16 cellular contexts compared by ENCODE assay signal in genomic region chr15:79635149-79635771, GRCh38.
DNase-seq lines count a peak whose midpoint lies in the region; TF ChIP-seq lines count a peak whose summit lies in the region.
"Had no signal": no experiment of that assay in that cellular context is flagged by ENCODE, and none has a peak within 500 bp of the region (broad histone marks: within the 10 kb centered on the region; RNA-seq: fewer than 3 reads in every experiment).

No MANE protein-coding gene starts in this region.

- H3K9me2 ChIP-seq in hepatocyte (replicated peaks; ENCODE audit: insufficient read depth) (no peaks in the 10 kb centered on the region), neural cell (ENCODE audit: insufficient read depth, low read length) (no peaks in the 10 kb centered on the region)

- POLR2A ChIA-PET in Caco-2 (lab: Charles Lee), result no interaction called here

- H3K4me2 ChIP-seq in hepatocyte (peak overlapping the region; percentile 46), neural cell (ENCODE audit: low read length) (peak overlapping the region; percentile 28)
- H3K4me2 ChIP-seq: KMS-11 had no signal

- H3K4me1 Mint-ChIP-seq in Caco-2 (ENCODE audit: low read depth, unreplicated experiment), result peaks cover 14% of the 10 kb centered on the region

- TF ChIP-seq CTCF in Caco-2 (IDR thresholded peaks at IDR 0.05; ENCODE audit: insufficient read depth in 1 of 2, low read depth in 1 of 2, low read length in 1 of 2, severe bottlenecking in 1 of 2, unreplicated experiment in 1 of 2), result no peak
- no peak for TF ChIP-seq CTCF in hepatocyte (IDR thresholded peaks at IDR 0.05; ENCODE audit: poor library complexity)
- TF ChIP-seq CTCF in neural cell (IDR thresholded peaks at IDR 0.05; ENCODE audit: poor library complexity, severe bottlenecking), result no peak
- TF ChIP-seq CTCF in uterus (IDR thresholded peaks at IDR 0.05), result no peak
- TF ChIP-seq CTCF in ascending aorta (IDR thresholded peaks at IDR 0.05), result no peak

- H3K79me2 ChIP-seq in hepatocyte, result no peaks in the 10 kb centered on the region
- H3K79me2 ChIP-seq in neural cell (replicated peaks; ENCODE audit: insufficient read depth, low read length), result no peaks in the 10 kb centered on the region

- H3K9ac ChIP-seq in neural cell (ENCODE audit: low read length), result no peak overlapping the region
- H3K9ac ChIP-seq: KMS-11 had no signal

- H3K9me3 ChIP-seq in Caco-2, result no peaks in the 10 kb centered on the region
- no peaks in the 10 kb centered on the region for H3K9me3 ChIP-seq in hepatocyte (ENCODE audit: low read depth)
- H3K9me3 ChIP-seq in neural cell (ENCODE audit: low read length), result peaks cover 4% of the 10 kb centered on the region
- H3K9me3 ChIP-seq in uterus, result no peaks in the 10 kb centered on the region
- peaks cover 0 to 3% of the 10 kb centered on the region in 2 donors for H3K9me3 ChIP-seq in ascending aorta

- H3K27ac Mint-ChIP-seq in Caco-2 (ENCODE audit: unreplicated experiment), result peak overlapping the region; percentile 25
- H3K27ac Mint-ChIP-seq: CD4-positive, alpha-beta T cell; HFFc6 had no signal

- H3K36me3 Mint-ChIP-seq in Caco-2 (ENCODE audit: insufficient read depth, unreplicated experiment), result no peaks in the 10 kb centered on the region

- no peaks in the 10 kb centered on the region for H3K27me3 ChIP-seq in Caco-2 (replicated peaks; ENCODE audit: control insufficient read depth, insufficient read depth, low read length)
- no peaks in the 10 kb centered on the region for H3K27me3 ChIP-seq in hepatocyte
- H3K27me3 ChIP-seq in neural cell (ENCODE audit: insufficient read depth, low read depth, low read length), result no peaks in the 10 kb centered on the region
- no peaks in the 10 kb centered on the region for H3K27me3 ChIP-seq in uterus
- no peaks in the 10 kb centered on the region for H3K27me3 ChIP-seq in ascending aorta

- TF ChIP-seq EP300 in neural cell (conservative IDR thresholded peaks at IDR 0.05; ENCODE audit: poor library complexity, severe bottlenecking), result no peak

- H4K20me1 ChIP-seq in hepatocyte (ENCODE audit: insufficient read depth, poor library complexity, severe bottlenecking), result no peaks in the 10 kb centered on the region
- H4K20me1 ChIP-seq in neural cell (ENCODE audit: insufficient read depth), result no peaks in the 10 kb centered on the region

- no TSS peak for BruUV-seq in Caco-2 (replicated peaks; lab: Mats Ljungman, UMichigan)

- peaks cover 9% of the 10 kb centered on the region for H3K4me1 ChIP-seq in Caco-2
- H3K4me1 ChIP-seq in hepatocyte (ENCODE audit: insufficient read depth), result peaks cover 5% of the 10 kb centered on the region
- no peaks in the 10 kb centered on the region for H3K4me1 ChIP-seq in uterus
- H3K4me1 ChIP-seq in ascending aorta, result no peaks in the 10 kb centered on the region

- 43% methylated on average over 3 of the region's 3 CpGs for WGBS in hepatocyte (ENCODE audit: low lambda C conversion rate, missing lambda C conversion rate)

- H3K36me3 ChIP-seq in Caco-2 (ENCODE audit: control insufficient read depth, insufficient read depth, low read length) (no peaks in the 10 kb centered on the region), hepatocyte (replicated peaks; ENCODE audit: insufficient read depth, low read depth) (no peaks in the 10 kb centered on the region), neural cell (ENCODE audit: insufficient read depth, low read length) (no peaks in the 10 kb centered on the region), uterus (no peaks in the 10 kb centered on the region), ascending aorta (no peaks in the 10 kb centered on the region)

- H3F3A ChIP-seq in neural cell (ENCODE audit: insufficient read depth, low read length, poor library complexity, severe bottlenecking), result no peaks in the 10 kb centered on the region

- TF ChIP-seq RAD21 in neural cell (conservative IDR thresholded peaks at IDR 0.05), result no peak

- peak; percentile 9 to 42 for DNase-seq in Caco-2
- peak; percentile 92 for DNase-seq in NCI-H2171 (lab: John Stamatoyannopoulos, UW)
- peak; percentile 30 for DNase-seq in hepatocyte (ENCODE audit: low spot score)
- DNase-seq in uterus, result no peak
- DNase-seq in ascending aorta (ENCODE audit: low spot score in 2 of 2), result no peak
- DNase-seq in nucleus accumbens (lab: John Stamatoyannopoulos, UW), result no peak
- DNase-seq in stimulated activated CD4-positive, alpha-beta T cell treated with anti-CD3 and anti-CD28 coated beads, Interleukin-15, amount 100 ng/mL, for 24 hours, result no peak
- DNase-seq: ACHN; CD4-positive, alpha-beta T cell; HFFc6; NCI-H1092; NCI-H1694 treated with DMSO at 0.1 percent for 48 hours; NCI-H510A; SHP77 had no signal

- CTCF ChIA-PET in Caco-2 (lab: Charles Lee), result interaction anchor here (0.6 to 1.1 kb wide), 2 partner anchors 39 to 762 kb away, joined by 3 to 4 read pairs; no protein-coding TSS in a partner anchor

- peak overlapping the region; percentile 77 for H3K27ac ChIP-seq in hepatocyte
- H3K27ac ChIP-seq in neural cell (ENCODE audit: low read length), result peak overlapping the region; percentile 28
- no peak overlapping the region for H3K27ac ChIP-seq in uterus
- H3K27ac ChIP-seq in ascending aorta, result no peak overlapping the region
- H3K27ac ChIP-seq: KMS-11 had no signal

- no peak overlapping the region for H3K4me3 ChIP-seq in Caco-2 (ENCODE audit: low read depth, low read length)
- H3K4me3 ChIP-seq in hepatocyte, result no peak overlapping the region
- peak overlapping the region; percentile 26 for H3K4me3 ChIP-seq in neural cell (ENCODE audit: low read length)
- H3K4me3 ChIP-seq in uterus, result no peak overlapping the region
- H3K4me3 ChIP-seq in ascending aorta, result no peak overlapping the region

- TF ChIP-seq POLR2A in uterus (IDR thresholded peaks at IDR 0.05), result no peak

- no peak overlapping the region for H2AFZ ChIP-seq in hepatocyte
- H2AFZ ChIP-seq in neural cell (ENCODE audit: low read depth, low read length), result no peak overlapping the region

- intact Hi-C loops in Caco-2 (cut with micrococcal nuclease; ENCODE audit: unreplicated experiment), result no loop called here
- intact Hi-C loops in uterus (cut with DNase I; ENCODE audit: low total_unique reads), result no loop called here
- intact Hi-C loops in ascending aorta (cut with DNase I), result no loop called here

- no peak overlapping the region for H3K4me3 Mint-ChIP-seq in Caco-2 (ENCODE audit: unreplicated experiment)
- H3K4me3 Mint-ChIP-seq: CD4-positive, alpha-beta T cell; HFFc6 had no signal

- H3K27me3 Mint-ChIP-seq in Caco-2 (ENCODE audit: insufficient read depth, unreplicated experiment), result no peaks in the 10 kb centered on the region

- H3K9me3 Mint-ChIP-seq in Caco-2 (ENCODE audit: unreplicated experiment), result peaks cover 14% of the 10 kb centered on the region

TF ChIP-seq in neural cell, 6 proteins besides CTCF, POLR2A, EP300 and RAD21:
- no peak for TF ChIP-seq POLR2AphosphoS5 (IDR thresholded peaks at IDR 0.05)
- TF ChIP-seq EZH2 (IDR thresholded peaks at IDR 0.05; ENCODE audit: borderline replicate concordance, insufficient read depth, low read length, poor library complexity, severe bottlenecking), result no peak
- TF ChIP-seq TAF1 (IDR thresholded peaks at IDR 0.05; ENCODE audit: low read depth), result no peak
- no peak for TF ChIP-seq REST (IDR thresholded peaks at IDR 0.05; ENCODE audit: borderline replicate concordance)
- TF ChIP-seq MXI1 (conservative IDR thresholded peaks at IDR 0.05; ENCODE audit: poor library complexity, severe bottlenecking), result no peak
- TF ChIP-seq SMC3 (conservative IDR thresholded peaks at IDR 0.05; ENCODE audit: poor library complexity), result no peak
TF ChIP-seq in neural cell: peak in this region for 0.

Comparison
In these comparisons a context has a peak if more than half of its experiments do, and no peak if none do; other contexts are left out.
1. DNase-seq: peak in Caco-2 (2 of 2), NCI-H2171 (single experiment) and hepatocyte (single experiment); none in uterus (0 of 2), ascending aorta (0 of 2), nucleus accumbens (0 of 56) and stimulated activated CD4-positive, alpha-beta T cell treated with anti-CD3 and anti-CD28 coated beads, Interleukin-15, amount 100 ng/mL, for 24 hours (single experiment).
2. H3K27ac ChIP-seq: peak in hepatocyte (single experiment) and neural cell (single experiment); none in uterus (0 of 2) and ascending aorta (0 of 2).